In the genomic region with DNA sequence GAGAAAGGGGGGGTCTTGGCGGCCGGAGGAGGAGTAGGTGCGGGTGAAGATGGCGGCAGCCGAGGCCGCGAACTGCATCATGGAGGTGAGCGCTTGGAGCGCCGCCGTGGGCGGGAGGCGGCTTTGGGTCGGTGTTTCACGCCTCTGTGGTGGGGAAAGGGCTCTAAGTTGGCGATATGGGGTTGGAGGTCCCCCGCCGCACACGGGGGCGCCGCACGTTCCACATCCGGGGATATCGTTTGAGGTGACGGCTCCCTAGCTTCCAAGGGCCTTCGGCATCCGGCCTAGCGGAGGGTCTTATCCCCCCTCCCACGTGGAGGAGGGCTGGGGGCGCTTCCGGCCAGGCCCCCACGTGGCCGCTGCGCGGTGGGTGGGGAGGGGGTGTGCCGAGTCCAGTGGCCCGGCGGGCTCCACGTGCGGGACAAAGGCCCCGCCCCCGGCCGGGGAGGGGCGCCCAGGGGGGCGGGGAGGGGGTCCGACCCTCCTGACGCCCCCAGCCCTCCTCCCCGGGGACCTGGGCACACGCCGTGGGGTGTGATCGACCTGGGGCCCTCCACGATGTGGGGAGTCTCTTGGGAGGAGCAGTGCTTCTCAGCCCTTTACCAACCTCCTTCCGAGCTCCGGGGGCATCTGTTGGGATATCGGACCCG, we compare ENCODE assay signal across 1 cellular context.
TF ChIP-seq lines count a peak whose summit lies in the region.

A gene (plus strand): TSS at position 40 of the 650 bp plus-strand sequence. CDS start 10 bp downstream, at position 50.

TF ChIP-seq in HepG2, 621 proteins besides CTCF, POLR2A, EP300 and RAD21 (continued from another document and continues in another):
- TF ChIP-seq, protein P1, sequence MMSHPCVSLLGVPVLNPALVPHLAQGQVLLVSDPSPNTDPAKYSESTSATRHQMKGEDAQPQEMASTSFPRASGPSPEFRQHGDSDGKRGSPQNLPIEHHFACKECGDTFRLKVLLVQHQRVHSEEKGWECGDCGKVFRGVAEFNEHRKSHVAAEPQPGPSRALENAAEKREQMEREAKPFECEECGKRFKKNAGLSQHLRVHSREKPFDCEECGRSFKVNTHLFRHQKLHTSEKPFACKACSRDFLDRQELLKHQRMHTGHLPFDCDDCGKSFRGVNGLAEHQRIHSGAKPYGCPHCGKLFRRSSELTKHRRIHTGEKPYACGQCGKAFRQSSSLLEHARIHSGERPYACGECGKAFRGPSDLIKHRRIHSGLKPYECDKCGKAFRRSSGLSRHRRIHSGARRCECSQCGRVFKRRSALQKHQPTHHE (CRISPR knock-in tag; IDR thresholded peaks at IDR 0.05; ENCODE audit: borderline replicate concordance) = peak; percentile 70; the same call in 1 of the 2 replicates
- TF ChIP-seq HES4 (CRISPR knock-in tag; IDR thresholded peaks at IDR 0.05; ENCODE audit: borderline replicate concordance) (peak; percentile 48; the same call in 1 of the 2 replicates), ZNF263 (CRISPR knock-in tag; IDR thresholded peaks at IDR 0.05) (0 out of 2 replicates have a peak, but pooled peaks have one; percentile 18), FOSL1 (CRISPR knock-in tag; IDR thresholded peaks at IDR 0.05; ENCODE audit: borderline replicate concordance) (no peak), TBX2 (CRISPR knock-in tag; IDR thresholded peaks at IDR 0.05; ENCODE audit: borderline replicate concordance) (peak; percentile 60; the same call in 1 of the 2 replicates), SMYD3 (CRISPR knock-in tag; IDR thresholded peaks at IDR 0.05) (0 out of 2 replicates have a peak, but pooled peaks have one; percentile 32), ZNF296 (CRISPR knock-in tag; conservative IDR thresholded peaks at IDR 0.05) (0 out of 2 replicates have a peak, but pooled peaks have one; percentile 29), ZNF614 (CRISPR knock-in tag; IDR thresholded peaks at IDR 0.05; ENCODE audit: borderline replicate concordance) (0 out of 2 replicates have a peak, but pooled peaks have one; percentile 45), SMARCE1 (IDR thresholded peaks at IDR 0.05; ENCODE audit: borderline replicate concordance) (no peak), BRCA1 (CRISPR knock-in tag; IDR thresholded peaks at IDR 0.05) (no peak), ZNF577 (CRISPR knock-in tag; IDR thresholded peaks at IDR 0.05; ENCODE audit: borderline replicate concordance, low read depth) (no peak), SOX6 (IDR thresholded peaks at IDR 0.05) (no peak), SOX6 (CRISPR knock-in tag; IDR thresholded peaks at IDR 0.05) (peak; percentile 36; the same call in 1 of the 2 replicates), SNAPC2 (CRISPR knock-in tag; IDR thresholded peaks at IDR 0.05) (no peak), FOXP1 (IDR thresholded peaks at IDR 0.05) (no peak), FOXP1 (CRISPR knock-in tag; IDR thresholded peaks at IDR 0.05) (no peak), MIER2 (CRISPR knock-in tag; IDR thresholded peaks at IDR 0.05) (no peak), FOXM1 (CRISPR knock-in tag; IDR thresholded peaks at IDR 0.05) (no peak), KDM1A (CRISPR knock-in tag; IDR thresholded peaks at IDR 0.05) (no peak), KAT2B (IDR thresholded peaks at IDR 0.05; ENCODE audit: borderline replicate concordance, low read depth, low read length) (no peak), NFIC (IDR thresholded peaks at IDR 0.05; ENCODE audit: low read length) (no peak), SIX4 (CRISPR knock-in tag; IDR thresholded peaks at IDR 0.05) (no peak), POLR2AphosphoS2 (IDR thresholded peaks at IDR 0.05; ENCODE audit: low read depth, low read length) (no peak), SRY (CRISPR knock-in tag; IDR thresholded peaks at IDR 0.05) (no peak), ERF (CRISPR knock-in tag; IDR thresholded peaks at IDR 0.05) (peak; percentile 70), NCOA1 (CRISPR knock-in tag; IDR thresholded peaks at IDR 0.05) (no peak), CHCHD3 (CRISPR knock-in tag; IDR thresholded peaks at IDR 0.05) (no peak), ZNF850 (CRISPR knock-in tag; conservative IDR thresholded peaks at IDR 0.05) (no peak), RARA (CRISPR knock-in tag; IDR thresholded peaks at IDR 0.05) (no peak; the same call in 1 of the 2 replicates), JUND (CRISPR knock-in tag; IDR thresholded peaks at IDR 0.05) (no peak), RBM39 (IDR thresholded peaks at IDR 0.05; ENCODE audit: low read depth, low read length, poor library complexity, severe bottlenecking) (peak; percentile 36), THYN1 (CRISPR knock-in tag; IDR thresholded peaks at IDR 0.05; ENCODE audit: borderline replicate concordance, low read depth) (no peak), ZSCAN12 (CRISPR knock-in tag; IDR thresholded peaks at IDR 0.05) (no peak), RXRA (CRISPR knock-in tag; IDR thresholded peaks at IDR 0.05) (0 out of 2 replicates have a peak, but pooled peaks have one; percentile 30), PCBP2 (optimal IDR thresholded peaks at IDR 0.05; ENCODE audit: low read depth, low read length, poor library complexity, severe bottlenecking) (no peak), ZSCAN9 (CRISPR knock-in tag; IDR thresholded peaks at IDR 0.05; ENCODE audit: borderline replicate concordance) (no peak), POLR2G (IDR thresholded peaks at IDR 0.05; ENCODE audit: low read depth, low read length) (peak; percentile 94), ZNF782 (CRISPR knock-in tag; IDR thresholded peaks at IDR 0.05; ENCODE audit: borderline replicate concordance) (no peak), FOXK1 (CRISPR knock-in tag; IDR thresholded peaks at IDR 0.05; ENCODE audit: borderline replicate concordance, low read depth) (peak; percentile 29; the same call in 1 of the 2 replicates), ZMYM4 (CRISPR knock-in tag; IDR thresholded peaks at IDR 0.05) (no peak; the same call in 1 of the 2 replicates), RELA (CRISPR knock-in tag; IDR thresholded peaks at IDR 0.05) (no peak; the same call in 1 of the 2 replicates), HDAC1 (CRISPR knock-in tag; IDR thresholded peaks at IDR 0.05) (peak; percentile 89), ZFP82 (CRISPR knock-in tag; IDR thresholded peaks at IDR 0.05; ENCODE audit: borderline replicate concordance) (peak; percentile 53; the same call in 1 of the 2 replicates)
- TF ChIP-seq, protein P2, sequence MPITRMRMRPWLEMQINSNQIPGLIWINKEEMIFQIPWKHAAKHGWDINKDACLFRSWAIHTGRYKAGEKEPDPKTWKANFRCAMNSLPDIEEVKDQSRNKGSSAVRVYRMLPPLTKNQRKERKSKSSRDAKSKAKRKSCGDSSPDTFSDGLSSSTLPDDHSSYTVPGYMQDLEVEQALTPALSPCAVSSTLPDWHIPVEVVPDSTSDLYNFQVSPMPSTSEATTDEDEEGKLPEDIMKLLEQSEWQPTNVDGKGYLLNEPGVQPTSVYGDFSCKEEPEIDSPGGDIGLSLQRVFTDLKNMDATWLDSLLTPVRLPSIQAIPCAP (CRISPR knock-in tag; IDR thresholded peaks at IDR 0.05; ENCODE audit: low read depth) = no peak
- TF ChIP-seq, protein P3, sequence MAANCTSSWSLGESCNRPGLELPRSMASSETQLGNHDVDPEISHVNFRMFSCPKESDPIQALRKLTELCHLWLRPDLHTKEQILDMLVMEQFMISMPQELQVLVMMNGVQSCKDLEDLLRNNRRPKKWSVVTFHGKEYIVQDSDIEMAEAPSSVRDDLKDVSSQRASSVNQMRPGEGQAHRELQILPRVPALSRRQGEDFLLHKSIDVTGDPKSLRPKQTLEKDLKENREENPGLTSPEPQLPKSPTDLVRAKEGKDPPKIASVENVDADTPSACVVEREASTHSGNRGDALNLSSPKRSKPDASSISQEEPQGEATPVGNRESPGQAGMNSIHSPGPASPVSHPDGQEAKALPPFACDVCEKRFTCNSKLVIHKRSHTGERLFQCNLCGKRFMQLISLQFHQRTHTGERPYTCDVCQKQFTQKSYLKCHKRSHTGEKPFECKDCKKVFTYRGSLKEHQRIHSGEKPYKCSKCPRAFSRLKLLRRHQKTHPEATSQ (CRISPR knock-in tag; IDR thresholded peaks at IDR 0.05; ENCODE audit: borderline replicate concordance) = peak; percentile 43; the same call in 1 of the 2 replicates
- TF ChIP-seq, protein P4, sequence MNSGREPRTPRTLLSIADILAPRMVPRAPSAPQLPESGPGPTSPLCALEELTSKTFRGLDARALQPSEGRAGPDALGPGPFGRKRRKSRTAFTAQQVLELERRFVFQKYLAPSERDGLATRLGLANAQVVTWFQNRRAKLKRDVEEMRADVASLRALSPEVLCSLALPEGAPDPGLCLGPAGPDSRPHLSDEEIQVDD (CRISPR knock-in tag; IDR thresholded peaks at IDR 0.05; ENCODE audit: borderline replicate concordance) = no peak; the same call in 1 of the 2 replicates
- TF ChIP-seq, protein P5, sequence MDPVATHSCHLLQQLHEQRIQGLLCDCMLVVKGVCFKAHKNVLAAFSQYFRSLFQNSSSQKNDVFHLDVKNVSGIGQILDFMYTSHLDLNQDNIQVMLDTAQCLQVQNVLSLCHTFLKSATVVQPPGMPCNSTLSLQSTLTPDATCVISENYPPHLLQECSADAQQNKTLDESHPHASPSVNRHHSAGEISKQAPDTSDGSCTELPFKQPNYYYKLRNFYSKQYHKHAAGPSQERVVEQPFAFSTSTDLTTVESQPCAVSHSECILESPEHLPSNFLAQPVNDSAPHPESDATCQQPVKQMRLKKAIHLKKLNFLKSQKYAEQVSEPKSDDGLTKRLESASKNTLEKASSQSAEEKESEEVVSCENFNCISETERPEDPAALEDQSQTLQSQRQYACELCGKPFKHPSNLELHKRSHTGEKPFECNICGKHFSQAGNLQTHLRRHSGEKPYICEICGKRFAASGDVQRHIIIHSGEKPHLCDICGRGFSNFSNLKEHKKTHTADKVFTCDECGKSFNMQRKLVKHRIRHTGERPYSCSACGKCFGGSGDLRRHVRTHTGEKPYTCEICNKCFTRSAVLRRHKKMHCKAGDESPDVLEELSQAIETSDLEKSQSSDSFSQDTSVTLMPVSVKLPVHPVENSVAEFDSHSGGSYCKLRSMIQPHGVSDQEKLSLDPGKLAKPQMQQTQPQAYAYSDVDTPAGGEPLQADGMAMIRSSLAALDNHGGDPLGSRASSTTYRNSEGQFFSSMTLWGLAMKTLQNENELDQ (CRISPR knock-in tag; IDR thresholded peaks at IDR 0.05; ENCODE audit: borderline replicate concordance) = no peak
- TF ChIP-seq, protein P6, sequence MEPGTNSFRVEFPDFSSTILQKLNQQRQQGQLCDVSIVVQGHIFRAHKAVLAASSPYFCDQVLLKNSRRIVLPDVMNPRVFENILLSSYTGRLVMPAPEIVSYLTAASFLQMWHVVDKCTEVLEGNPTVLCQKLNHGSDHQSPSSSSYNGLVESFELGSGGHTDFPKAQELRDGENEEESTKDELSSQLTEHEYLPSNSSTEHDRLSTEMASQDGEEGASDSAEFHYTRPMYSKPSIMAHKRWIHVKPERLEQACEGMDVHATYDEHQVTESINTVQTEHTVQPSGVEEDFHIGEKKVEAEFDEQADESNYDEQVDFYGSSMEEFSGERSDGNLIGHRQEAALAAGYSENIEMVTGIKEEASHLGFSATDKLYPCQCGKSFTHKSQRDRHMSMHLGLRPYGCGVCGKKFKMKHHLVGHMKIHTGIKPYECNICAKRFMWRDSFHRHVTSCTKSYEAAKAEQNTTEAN (CRISPR knock-in tag; conservative IDR thresholded peaks at IDR 0.05) = 0 out of 2 replicates have a peak, but pooled peaks have one; percentile 64
- TF ChIP-seq, protein P7, sequence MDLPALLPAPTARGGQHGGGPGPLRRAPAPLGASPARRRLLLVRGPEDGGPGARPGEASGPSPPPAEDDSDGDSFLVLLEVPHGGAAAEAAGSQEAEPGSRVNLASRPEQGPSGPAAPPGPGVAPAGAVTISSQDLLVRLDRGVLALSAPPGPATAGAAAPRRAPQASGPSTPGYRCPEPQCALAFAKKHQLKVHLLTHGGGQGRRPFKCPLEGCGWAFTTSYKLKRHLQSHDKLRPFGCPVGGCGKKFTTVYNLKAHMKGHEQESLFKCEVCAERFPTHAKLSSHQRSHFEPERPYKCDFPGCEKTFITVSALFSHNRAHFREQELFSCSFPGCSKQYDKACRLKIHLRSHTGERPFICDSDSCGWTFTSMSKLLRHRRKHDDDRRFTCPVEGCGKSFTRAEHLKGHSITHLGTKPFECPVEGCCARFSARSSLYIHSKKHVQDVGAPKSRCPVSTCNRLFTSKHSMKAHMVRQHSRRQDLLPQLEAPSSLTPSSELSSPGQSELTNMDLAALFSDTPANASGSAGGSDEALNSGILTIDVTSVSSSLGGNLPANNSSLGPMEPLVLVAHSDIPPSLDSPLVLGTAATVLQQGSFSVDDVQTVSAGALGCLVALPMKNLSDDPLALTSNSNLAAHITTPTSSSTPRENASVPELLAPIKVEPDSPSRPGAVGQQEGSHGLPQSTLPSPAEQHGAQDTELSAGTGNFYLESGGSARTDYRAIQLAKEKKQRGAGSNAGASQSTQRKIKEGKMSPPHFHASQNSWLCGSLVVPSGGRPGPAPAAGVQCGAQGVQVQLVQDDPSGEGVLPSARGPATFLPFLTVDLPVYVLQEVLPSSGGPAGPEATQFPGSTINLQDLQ (CRISPR knock-in tag; IDR thresholded peaks at IDR 0.05) = no peak; the same call in 1 of the 2 replicates
- TF ChIP-seq, protein P8, sequence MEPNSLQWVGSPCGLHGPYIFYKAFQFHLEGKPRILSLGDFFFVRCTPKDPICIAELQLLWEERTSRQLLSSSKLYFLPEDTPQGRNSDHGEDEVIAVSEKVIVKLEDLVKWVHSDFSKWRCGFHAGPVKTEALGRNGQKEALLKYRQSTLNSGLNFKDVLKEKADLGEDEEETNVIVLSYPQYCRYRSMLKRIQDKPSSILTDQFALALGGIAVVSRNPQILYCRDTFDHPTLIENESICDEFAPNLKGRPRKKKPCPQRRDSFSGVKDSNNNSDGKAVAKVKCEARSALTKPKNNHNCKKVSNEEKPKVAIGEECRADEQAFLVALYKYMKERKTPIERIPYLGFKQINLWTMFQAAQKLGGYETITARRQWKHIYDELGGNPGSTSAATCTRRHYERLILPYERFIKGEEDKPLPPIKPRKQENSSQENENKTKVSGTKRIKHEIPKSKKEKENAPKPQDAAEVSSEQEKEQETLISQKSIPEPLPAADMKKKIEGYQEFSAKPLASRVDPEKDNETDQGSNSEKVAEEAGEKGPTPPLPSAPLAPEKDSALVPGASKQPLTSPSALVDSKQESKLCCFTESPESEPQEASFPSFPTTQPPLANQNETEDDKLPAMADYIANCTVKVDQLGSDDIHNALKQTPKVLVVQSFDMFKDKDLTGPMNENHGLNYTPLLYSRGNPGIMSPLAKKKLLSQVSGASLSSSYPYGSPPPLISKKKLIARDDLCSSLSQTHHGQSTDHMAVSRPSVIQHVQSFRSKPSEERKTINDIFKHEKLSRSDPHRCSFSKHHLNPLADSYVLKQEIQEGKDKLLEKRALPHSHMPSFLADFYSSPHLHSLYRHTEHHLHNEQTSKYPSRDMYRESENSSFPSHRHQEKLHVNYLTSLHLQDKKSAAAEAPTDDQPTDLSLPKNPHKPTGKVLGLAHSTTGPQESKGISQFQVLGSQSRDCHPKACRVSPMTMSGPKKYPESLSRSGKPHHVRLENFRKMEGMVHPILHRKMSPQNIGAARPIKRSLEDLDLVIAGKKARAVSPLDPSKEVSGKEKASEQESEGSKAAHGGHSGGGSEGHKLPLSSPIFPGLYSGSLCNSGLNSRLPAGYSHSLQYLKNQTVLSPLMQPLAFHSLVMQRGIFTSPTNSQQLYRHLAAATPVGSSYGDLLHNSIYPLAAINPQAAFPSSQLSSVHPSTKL (CRISPR knock-in tag; IDR thresholded peaks at IDR 0.05) = peak; percentile 50; the same call in 1 of the 2 replicates
- TF ChIP-seq, protein P9, sequence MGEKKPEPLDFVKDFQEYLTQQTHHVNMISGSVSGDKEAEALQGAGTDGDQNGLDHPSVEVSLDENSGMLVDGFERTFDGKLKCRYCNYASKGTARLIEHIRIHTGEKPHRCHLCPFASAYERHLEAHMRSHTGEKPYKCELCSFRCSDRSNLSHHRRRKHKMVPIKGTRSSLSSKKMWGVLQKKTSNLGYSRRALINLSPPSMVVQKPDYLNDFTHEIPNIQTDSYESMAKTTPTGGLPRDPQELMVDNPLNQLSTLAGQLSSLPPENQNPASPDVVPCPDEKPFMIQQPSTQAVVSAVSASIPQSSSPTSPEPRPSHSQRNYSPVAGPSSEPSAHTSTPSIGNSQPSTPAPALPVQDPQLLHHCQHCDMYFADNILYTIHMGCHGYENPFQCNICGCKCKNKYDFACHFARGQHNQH (CRISPR knock-in tag; IDR thresholded peaks at IDR 0.05) = 0 out of 2 replicates have a peak, but pooled peaks have one; percentile 44
